Comparison of ENCODE assay signal across 8 cellular contexts in the genomic region with DNA sequence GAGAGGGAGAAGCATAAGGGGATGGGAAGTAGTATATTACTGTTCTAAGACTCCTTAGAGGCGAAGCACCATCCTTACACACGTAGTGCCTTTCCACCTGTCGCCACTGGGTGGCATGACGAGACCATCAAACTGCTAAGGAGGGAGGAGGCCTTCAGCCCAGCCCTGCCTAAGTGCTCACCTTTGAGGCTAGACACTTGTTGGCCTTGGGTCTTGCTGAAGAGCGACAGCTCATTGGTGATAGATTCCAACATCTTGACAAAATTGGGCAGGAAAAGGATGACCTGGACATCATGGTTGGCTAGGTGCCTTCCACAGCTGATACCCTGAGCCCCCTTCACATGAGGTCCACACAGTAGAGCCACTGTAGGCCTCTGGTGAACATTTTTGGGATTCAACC. TPM values are rescaled to one million over a fixed set of nuclear protein-coding genes. Genes with fewer than 3 reads are reported as not detected.
DNase-seq lines count a peak whose midpoint lies in the region; ATAC-seq and FAIRE-seq lines count a peak whose summit lies in the region.

No MANE protein-coding gene starts in this region.

- no peak for ATAC-seq in HG02884 (IDR thresholded peaks at IDR 0.05; ENCODE audit: unreplicated experiment)

- POLR2A ChIA-PET in activated CD4-positive, alpha-beta memory T cell treated with anti-CD3 and anti-CD28 coated beads for 36 hours (lab: Charles Lee), result interaction anchor here (1.3 kb wide), 1 partner anchor 128 kb away, joined by 3 read pairs; no protein-coding TSS in a partner anchor

- no peak overlapping the region for H3K27ac Mint-ChIP-seq in activated CD4-positive, alpha-beta memory T cell treated with anti-CD3 and anti-CD28 coated beads for 36 hours

- H3K36me3 Mint-ChIP-seq in activated CD4-positive, alpha-beta memory T cell treated with anti-CD3 and anti-CD28 coated beads for 36 hours, result peaks cover 7% of the 10 kb centered on the region

- peak; percentile 96 for FAIRE-seq in GM19239 (lab: Jason Lieb, UNC)

- intact Hi-C loops in activated CD4-positive, alpha-beta memory T cell treated with anti-CD3 and anti-CD28 coated beads for 36 hours (cut with micrococcal nuclease), result loop anchor here (1.0 kb wide), 2 partner anchors 134 to 165 kb away; no protein-coding TSS in a partner anchor

- H3K4me1 Mint-ChIP-seq in activated CD4-positive, alpha-beta memory T cell treated with anti-CD3 and anti-CD28 coated beads for 36 hours (ENCODE audit: low read depth), result no peaks in the 10 kb centered on the region

- no peak overlapping the region for H3K4me3 Mint-ChIP-seq in activated CD4-positive, alpha-beta memory T cell treated with anti-CD3 and anti-CD28 coated beads for 36 hours

- CTCF ChIA-PET in activated CD4-positive, alpha-beta memory T cell treated with anti-CD3 and anti-CD28 coated beads for 36 hours (lab: Charles Lee), result interaction anchor here (0.6 to 13.7 kb wide), 37 partner anchors 11 to 320 kb away, joined by 3 to 434 read pairs (median 4); a partner anchor contains a TSS

- DNase-seq in Ammon's horn (ENCODE audit: low spot score), result peak; percentile 84
- DNase-seq in GM19239 (ENCODE audit: insufficient read length, low spot score), result peak; percentile 71
- peak; percentile 5 for DNase-seq in NCI-H748 treated with DMSO at 0.1 percent for 48 hours (lab: John Stamatoyannopoulos, UW)
- peak; percentile 84 for DNase-seq in activated CD4-positive, alpha-beta memory T cell treated with anti-CD3 and anti-CD28 coated beads for 36 hours
- peak; percentile 70 for DNase-seq in ecto neural progenitor cell (ENCODE audit: low spot score)
- peak; percentile 73 for DNase-seq in midbrain (lab: John Stamatoyannopoulos, UW)
- DNase-seq in stimulated activated CD8-positive, alpha-beta memory T cell treated with anti-CD3 and anti-CD28 coated beads, Interleukin-4, amount 100 ng/mL, for 24 hours (ENCODE audit: low read depth), result peak; percentile 50

- no peaks in the 10 kb centered on the region for H3K9me3 Mint-ChIP-seq in activated CD4-positive, alpha-beta memory T cell treated with anti-CD3 and anti-CD28 coated beads for 36 hours

- H3K27me3 Mint-ChIP-seq in activated CD4-positive, alpha-beta memory T cell treated with anti-CD3 and anti-CD28 coated beads for 36 hours, result no peaks in the 10 kb centered on the region

RNA-seq across cellular contexts. Expression of a gene that starts 19.6 kb away (rescaled TPM):
- 100 to 1,000 TPM; 118 to 124 TPM for total RNA-seq in activated CD4-positive, alpha-beta memory T cell treated with anti-CD3 and anti-CD28 coated beads for 36 hours

Comparison
In these comparisons a context has a peak if more than half of its experiments do, and no peak if none do; other contexts are left out.
1. DNase-seq: peak in every context shown above with its lines; median percentile 84 in Ammon's horn; 84 in activated CD4-positive, alpha-beta memory T cell treated with anti-CD3 and anti-CD28 coated beads for 36 hours; 73 in midbrain; 71 in GM19239; 70 in ecto neural progenitor cell; 50 in stimulated activated CD8-positive, alpha-beta memory T cell treated with anti-CD3 and anti-CD28 coated beads, Interleukin-4, amount 100 ng/mL, for 24 hours; 5 in NCI-H748 treated with DMSO at 0.1 percent for 48 hours.